In the genomic region with DNA sequence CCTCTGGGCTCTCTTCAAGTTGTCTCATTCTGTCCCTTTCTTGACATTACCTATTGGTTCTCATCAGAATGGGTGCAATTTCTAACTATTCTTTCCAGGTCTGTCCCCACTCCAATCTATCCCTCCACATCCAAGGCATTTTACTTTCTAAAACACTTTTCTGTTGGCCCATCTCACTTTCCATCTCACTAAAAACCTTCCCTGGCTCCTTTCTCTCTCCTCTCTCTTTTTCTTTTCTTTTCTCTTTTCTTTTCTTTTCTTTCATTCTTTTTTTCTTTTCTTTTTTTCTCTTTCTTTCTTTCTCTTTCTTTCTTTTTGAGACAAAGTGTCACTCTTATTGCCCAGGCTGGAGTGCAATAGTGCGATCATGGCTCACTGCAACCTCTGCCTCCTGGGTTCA, we compare ENCODE assay signal across 12 cellular contexts.
"Had no signal": no experiment of that assay in that cellular context is flagged by ENCODE, and none has a peak within 500 bp of the region (broad histone marks: within the 10 kb centered on the region; RNA-seq: fewer than 3 reads in every experiment).

No MANE protein-coding gene starts in this region.

- H3K27ac ChIP-seq: brain microvascular endothelial cell, upper lobe of left lung had no signal

- H3K27me3 Mint-ChIP-seq: activated CD4-positive, alpha-beta memory T cell treated with anti-CD3 and anti-CD28 coated beads, Interleukin-2, amount 10 ng/mL, durations not matched to agents 7 days and 5 days had no signal

- H3K27ac Mint-ChIP-seq: activated CD4-positive, alpha-beta memory T cell treated with anti-CD3 and anti-CD28 coated beads, Interleukin-2, amount 10 ng/mL, durations not matched to agents 7 days and 5 days; progenitor cell of endocrine pancreas had no signal

- H3K4me3 Mint-ChIP-seq: activated CD4-positive, alpha-beta memory T cell treated with anti-CD3 and anti-CD28 coated beads, Interleukin-2, amount 10 ng/mL, durations not matched to agents 7 days and 5 days had no signal

- H3K36me3 ChIP-seq: brain microvascular endothelial cell, upper lobe of left lung had no signal

- H3K9me3 Mint-ChIP-seq: activated CD4-positive, alpha-beta memory T cell treated with anti-CD3 and anti-CD28 coated beads, Interleukin-2, amount 10 ng/mL, durations not matched to agents 7 days and 5 days had no signal

- H3K4me3 ChIP-seq: upper lobe of left lung had no signal

- DNase-seq: activated CD4-positive, alpha-beta memory T cell treated with anti-CD3 and anti-CD28 coated beads, Interleukin-2, amount 10 ng/mL, durations not matched to agents 7 days and 5 days; activated CD4-positive, alpha-beta T cell treated with anti-CD3 and anti-CD28 coated beads for 1 hour; activated naive CD4-positive, alpha-beta T cell treated with anti-CD3 and anti-CD28 coated beads, Interleukin-2, amount 50 U/mL, for 16 hours; brain microvascular endothelial cell; dermis blood vessel endothelial cell; hippocampal formation; left ventricle myocardium superior; right cardiac atrium; small intestine; T-helper 9 cell; upper lobe of left lung had no signal

- ATAC-seq: left ventricle myocardium superior, right cardiac atrium had no signal

- H3K27me3 ChIP-seq: brain microvascular endothelial cell, upper lobe of left lung had no signal

- H3K9me3 ChIP-seq: upper lobe of left lung had no signal
